Comparison of ENCODE assay signal across 25 cellular contexts in genomic region chr2:53265900-53266299, GRCh38.
"Had no signal": no experiment of that assay in that cellular context is flagged by ENCODE, and none has a peak within 500 bp of the region (broad histone marks: within the 10 kb centered on the region; RNA-seq: fewer than 3 reads in every experiment).

No MANE protein-coding gene starts in this region.

- H3K27ac ChIP-seq: adrenal gland had no signal

- H3K4me1 ChIP-seq: adrenal gland had no signal

- H3K27ac Mint-ChIP-seq: activated CD8-positive, alpha-beta T cell treated with anti-CD3 and anti-CD28 coated beads, Interleukin-2, amount 10 ng/mL, durations not matched to agents 7 days and 5 days; activated naive CD8-positive, alpha-beta T cell treated with anti-CD3 and anti-CD28 coated beads, Interleukin-2, amount 10 ng/mL, durations not matched to agents 7 days and 5 days; T-helper 17 cell; WTC11 had no signal

- H3K4me3 Mint-ChIP-seq: activated CD8-positive, alpha-beta T cell treated with anti-CD3 and anti-CD28 coated beads, Interleukin-2, amount 10 ng/mL, durations not matched to agents 7 days and 5 days; activated naive CD8-positive, alpha-beta T cell treated with anti-CD3 and anti-CD28 coated beads, Interleukin-2, amount 10 ng/mL, durations not matched to agents 7 days and 5 days; T-helper 17 cell; WTC11 had no signal

- ATAC-seq: activated CD8-positive, alpha-beta T cell treated with anti-CD3 and anti-CD28 coated beads, Interleukin-2, amount 10 ng/mL, durations not matched to agents 7 days and 5 days; T-helper 17 cell; WTC11 had no signal

- H3K27me3 Mint-ChIP-seq: activated naive CD8-positive, alpha-beta T cell treated with anti-CD3 and anti-CD28 coated beads, Interleukin-2, amount 10 ng/mL, durations not matched to agents 7 days and 5 days; T-helper 17 cell had no signal

- H3K36me3 ChIP-seq: adrenal gland had no signal

- H3K36me3 Mint-ChIP-seq: activated naive CD8-positive, alpha-beta T cell treated with anti-CD3 and anti-CD28 coated beads, Interleukin-2, amount 10 ng/mL, durations not matched to agents 7 days and 5 days had no signal

- DNase-seq: activated CD4-positive, alpha-beta T cell treated with anti-CD3 and anti-CD28 coated beads for 48 hours; activated CD4-positive, alpha-beta T cell treated with anti-CD3 and anti-CD28 coated beads, Interleukin-2, amount 50 U/mL, for 4 hours; activated CD4-positive, CD25-positive, alpha-beta regulatory T cell treated with anti-CD3 and anti-CD28 coated beads, Interleukin-2, amount 50 U/mL, for 72 hours; activated CD8-positive, alpha-beta memory T cell treated with anti-CD3 and anti-CD28 coated beads, Interleukin-2, amount 50 U/mL, for 48 hours; activated CD8-positive, alpha-beta T cell treated with anti-CD3 and anti-CD28 coated beads, Interleukin-2, amount 10 ng/mL, durations not matched to agents 7 days and 5 days; activated naive CD4-positive, alpha-beta T cell treated with anti-CD3 and anti-CD28 coated beads, Interleukin-2, amount 50 U/mL, for 16 hours; activated naive CD8-positive, alpha-beta T cell treated with anti-CD3 and anti-CD28 coated beads, Interleukin-2, amount 10 ng/mL, durations not matched to agents 7 days and 5 days; activated T-cell treated with anti-CD3 and anti-CD28 coated beads, Interleukin-2, amount 50 U/mL, for 1 hour; adrenal gland; anterior cingulate cortex; caudate nucleus; MM.1S; NCI-H1105; NCI-H1436; NCI-H1694 treated with DMSO at 0.1 percent for 48 hours; NCI-H2029 treated with DMSO at 0.1 percent for 48 hours; NCI-H2171; NCI-H2227 treated with DMSO at 0.1 percent for 48 hours; NCI-H446 treated with DMSO at 0.1 percent for 48 hours; NCI-H524 treated with DMSO at 0.1 percent for 48 hours; NCI-H82; SHP77; T-helper 17 cell; T-helper 9 cell had no signal

- H3K4me3 ChIP-seq: adrenal gland had no signal

- H3K4me1 Mint-ChIP-seq: activated naive CD8-positive, alpha-beta T cell treated with anti-CD3 and anti-CD28 coated beads, Interleukin-2, amount 10 ng/mL, durations not matched to agents 7 days and 5 days; T-helper 17 cell had no signal

- H3K27me3 ChIP-seq: adrenal gland had no signal

- H3K9me3 ChIP-seq: adrenal gland had no signal
